ENCODE assay signal across 23 cellular contexts in the genomic region with DNA sequence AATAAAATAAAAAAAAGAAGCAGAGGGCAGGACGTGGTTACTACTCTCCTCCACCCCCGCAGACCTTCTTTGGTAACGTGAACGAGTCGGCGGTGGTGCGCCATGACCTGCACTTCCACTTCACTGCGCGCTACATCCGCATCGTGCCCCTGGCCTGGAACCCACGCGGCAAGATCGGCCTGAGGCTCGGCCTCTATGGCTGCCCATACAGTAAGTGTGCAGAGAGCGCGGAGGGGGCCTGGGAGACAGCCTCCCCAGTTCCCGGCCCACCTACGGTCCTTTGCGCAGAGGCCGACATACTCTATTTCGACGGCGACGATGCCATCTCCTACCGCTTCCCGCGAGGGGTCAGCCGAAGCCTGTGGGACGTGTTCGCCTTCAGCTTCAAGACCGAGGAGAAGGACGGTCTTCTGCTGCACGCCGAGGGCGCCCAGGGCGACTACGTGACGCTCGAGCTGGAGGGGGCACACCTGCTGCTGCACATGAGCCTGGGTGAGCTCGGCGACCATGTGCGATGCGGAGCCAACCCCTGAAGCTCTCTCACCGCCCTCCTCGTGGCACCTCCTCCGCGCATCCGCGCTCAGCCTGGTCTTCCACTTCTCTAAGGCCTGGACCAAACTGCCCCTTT.
"Had no signal": no experiment of that assay in that cellular context is flagged by ENCODE, and none has a peak within 500 bp of the region (broad histone marks: within the 10 kb centered on the region; RNA-seq: fewer than 3 reads in every experiment).

No MANE protein-coding gene starts in this region.

- H3K36me3 Mint-ChIP-seq: naive B cell, T-cell had no signal

- H3K27me3 ChIP-seq: body of pancreas, vagina had no signal

- DNase-seq: activated B cell treated with CpG ODN at 0.5 μM for 24 hours; activated CD4-positive, alpha-beta T cell treated with anti-CD3 and anti-CD28 coated beads for 4 hours; activated CD8-positive, alpha-beta T cell treated with anti-CD3 and anti-CD28 coated beads, Interleukin-2, amount 10 ng/mL, durations not matched to agents 7 days and 5 days; activated naive CD4-positive, alpha-beta T cell treated with Interleukin-2 at 50 U/mL for 16 hours; activated naive CD8-positive, alpha-beta T cell treated with anti-CD3 and anti-CD28 coated beads, Interleukin-2, amount 10 ng/mL, durations not matched to agents 7 days and 5 days; activated T-cell treated with anti-CD3 and anti-CD28 coated beads, Interleukin-2, amount 50 U/mL, for 24 hours; amygdala; body of pancreas; endodermal cell; erythroblast; heart left ventricle; kidney glomerular epithelial cell; naive B cell; stimulated activated CD4-positive, alpha-beta T cell treated with anti-CD3 and anti-CD28 coated beads, Interleukin-12 subunit alpha, Interleukin-12 subunit beta, amount 100 ng/mL, for 4 hours; T-cell; T-helper 9 cell; transverse colon had no signal

- H3K9me3 ChIP-seq: body of pancreas, heart left ventricle, suprapubic skin, transverse colon, vagina had no signal

- H3K27ac ChIP-seq: suprapubic skin, vagina had no signal

- H3K9me3 Mint-ChIP-seq: activated B cell treated with CpG ODN at 0.5 μM for 24 hours; activated naive CD8-positive, alpha-beta T cell treated with anti-CD3 and anti-CD28 coated beads, Interleukin-2, amount 10 ng/mL, durations not matched to agents 7 days and 5 days; activated T-cell treated with anti-CD3 and anti-CD28 coated beads, Interleukin-2, amount 50 U/mL, for 24 hours; activated T-helper 2 cell treated with anti-CD3 and anti-CD28 coated beads, Interferon-gamma antibody, Interleukin-2, Interleukin-4, amounts not matched to agents 10 μg/mL and 5 μg/mL and 100 μg/mL, durations not matched to agents 14 hours and 24 hours and 36 hours; endodermal cell; memory B cell; naive B cell; stimulated activated naive CD8-positive, alpha-beta T cell treated with anti-CD3 and anti-CD28 coated beads, Interleukin-15, Interleukin-2, amounts not matched to agents 100 ng/mL and 50 ng/mL, for 24 hours; T-cell had no signal

- ATAC-seq: activated CD8-positive, alpha-beta T cell treated with anti-CD3 and anti-CD28 coated beads, Interleukin-2, amount 10 ng/mL, durations not matched to agents 7 days and 5 days; body of pancreas; heart left ventricle; T-cell had no signal

- H3K27me3 Mint-ChIP-seq: memory B cell had no signal

- FAIRE-seq: frontal cortex had no signal

- H3K27ac Mint-ChIP-seq: activated B cell treated with CpG ODN at 0.5 μM for 24 hours; activated CD8-positive, alpha-beta T cell treated with anti-CD3 and anti-CD28 coated beads, Interleukin-2, amount 10 ng/mL, durations not matched to agents 7 days and 5 days; activated naive CD8-positive, alpha-beta T cell treated with anti-CD3 and anti-CD28 coated beads, Interleukin-2, amount 10 ng/mL, durations not matched to agents 7 days and 5 days; activated T-cell treated with anti-CD3 and anti-CD28 coated beads, Interleukin-2, amount 50 U/mL, for 24 hours; activated T-helper 2 cell treated with anti-CD3 and anti-CD28 coated beads, Interferon-gamma antibody, Interleukin-2, Interleukin-4, amounts not matched to agents 10 μg/mL and 5 μg/mL and 100 μg/mL, durations not matched to agents 14 hours and 24 hours and 36 hours; endodermal cell; memory B cell; stimulated activated naive CD8-positive, alpha-beta T cell treated with anti-CD3 and anti-CD28 coated beads, Interleukin-15, Interleukin-2, amounts not matched to agents 100 ng/mL and 50 ng/mL, for 24 hours; T-cell had no signal

- H3K4me3 Mint-ChIP-seq: activated B cell treated with CpG ODN at 0.5 μM for 24 hours; activated CD8-positive, alpha-beta T cell treated with anti-CD3 and anti-CD28 coated beads, Interleukin-2, amount 10 ng/mL, durations not matched to agents 7 days and 5 days; activated naive CD8-positive, alpha-beta T cell treated with anti-CD3 and anti-CD28 coated beads, Interleukin-2, amount 10 ng/mL, durations not matched to agents 7 days and 5 days; activated T-cell treated with anti-CD3 and anti-CD28 coated beads, Interleukin-2, amount 50 U/mL, for 24 hours; endodermal cell; memory B cell; stimulated activated naive CD8-positive, alpha-beta T cell treated with anti-CD3 and anti-CD28 coated beads, Interleukin-15, Interleukin-2, amounts not matched to agents 100 ng/mL and 50 ng/mL, for 24 hours; T-cell had no signal

- H3K4me3 ChIP-seq: body of pancreas, heart left ventricle, suprapubic skin, vagina had no signal

- H3K36me3 ChIP-seq: transverse colon, vagina had no signal
